1 cellular context compared by ENCODE assay signal in the genomic region with DNA sequence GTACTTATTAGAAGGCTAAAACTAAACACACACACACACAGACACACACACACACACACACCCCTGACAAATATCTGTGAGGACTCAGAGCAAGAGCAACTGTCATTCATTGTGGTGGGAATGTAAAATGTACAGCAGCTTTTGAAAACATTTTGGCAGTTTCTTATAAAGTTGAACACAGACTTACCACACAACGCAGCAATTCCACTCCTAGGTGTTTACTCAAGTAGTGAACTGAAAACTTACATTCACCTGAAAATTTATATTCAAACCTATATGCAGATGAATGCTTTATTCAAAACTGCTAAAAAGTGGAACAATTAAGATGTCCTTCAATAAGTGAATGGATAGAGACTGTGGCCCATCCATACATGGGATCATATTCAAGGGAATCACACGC.
TF ChIP-seq lines count a peak whose summit lies in the region.

No MANE protein-coding gene starts in this region.

TF ChIP-seq in H1, 55 proteins besides CTCF, POLR2A, EP300 and RAD21:
- no peak for TF ChIP-seq SRF (IDR thresholded peaks at IDR 0.05; ENCODE audit: low read depth, low read length)
- no peak for TF ChIP-seq ASH2L (IDR thresholded peaks at IDR 0.05; ENCODE audit: low read length)
- TF ChIP-seq SIRT6 (IDR thresholded peaks at IDR 0.05; ENCODE audit: low read length) = no peak
- TF ChIP-seq EZH2 (IDR thresholded peaks at IDR 0.05; ENCODE audit: low read depth, low read length, severe bottlenecking) = no peak
- no peak for TF ChIP-seq CBX5 (IDR thresholded peaks at IDR 0.05; ENCODE audit: low read depth, low read length)
- no peak for TF ChIP-seq TAF7 (optimal IDR thresholded peaks at IDR 0.05; ENCODE audit: borderline replicate concordance, low read depth, low read length)
